Comparison of ENCODE assay signal across 25 cellular contexts in genomic region chr13:91747164-91747563, GRCh38.
DNase-seq lines count a peak whose midpoint lies in the region; ATAC-seq and TF ChIP-seq lines count a peak whose summit lies in the region.
"Had no signal": no experiment of that assay in that cellular context is flagged by ENCODE, and none has a peak within 500 bp of the region (broad histone marks: within the 10 kb centered on the region; RNA-seq: fewer than 3 reads in every experiment).

No MANE protein-coding gene starts in this region.

- H3K36me3 ChIP-seq in BE2C = no peaks in the 10 kb centered on the region
- H3K36me3 ChIP-seq: MG63 had no signal

- H3K27me3 ChIP-seq in BE2C = no peaks in the 10 kb centered on the region
- H3K27me3 ChIP-seq: MG63 had no signal

- peak overlapping the region; percentile 8 for H3K4me3 Mint-ChIP-seq in neural crest cell
- H3K4me3 Mint-ChIP-seq: B cell; CD14-positive monocyte; CD8-positive, alpha-beta memory T cell; T-helper 17 cell had no signal

- DNase-seq in BE2C (peak; percentile 25), HuH-7 (ENCODE audit: low spot score) (peak; percentile 4), globus pallidus (ENCODE audit: low spot score) (peak; percentile 13), neural crest cell (ENCODE audit: low read depth, low spot score) (no peak), NCI-H187 (lab: John Stamatoyannopoulos, UW) (no peak), GM19238 (ENCODE audit: insufficient read length, low spot score) (no peak)
- DNase-seq: CD8-positive, alpha-beta memory T cell; DMS53; KG1; MG63; NCI-H1694 treated with DMSO at 0.1 percent for 48 hours; NCI-H2171 treated with DMSO at 0.1 percent for 48 hours; NCI-H345; NCI-H510A treated with DMSO at 0.1 percent for 48 hours; NCI-H82; NK-92 treated with Interleukin-12 subunit alpha and Interleukin-12 subunit beta, amount 100 ng/mL, for 24 hours; PC-3; T-helper 17 cell had no signal

- no peaks in the 10 kb centered on the region for H3K27me3 Mint-ChIP-seq in neural crest cell (ENCODE audit: low read depth)
- H3K27me3 Mint-ChIP-seq: B cell; CD8-positive, alpha-beta memory T cell; T-helper 17 cell had no signal

- no peak for TF ChIP-seq CTCF in BE2C (IDR thresholded peaks at IDR 0.05; ENCODE audit: low read depth, low read length)
- TF ChIP-seq CTCF in neural crest cell (conservative IDR thresholded peaks at IDR 0.05) = no peak

- ATAC-seq in GM18907 (IDR thresholded peaks at IDR 0.05; ENCODE audit: unreplicated experiment) (no peak), GM19035 (IDR thresholded peaks at IDR 0.05; ENCODE audit: unreplicated experiment) (no peak)
- ATAC-seq: A549, HCT116, PC-3, SK-N-SH treated with all-trans-retinoic acid at 6 μM for 48 hours, T-helper 17 cell had no signal

- no peaks in the 10 kb centered on the region for H3K9me3 ChIP-seq in BE2C
- H3K9me3 ChIP-seq: A549, MG63 had no signal

- H3K9me3 Mint-ChIP-seq in neural crest cell = peaks cover 5% of the 10 kb centered on the region

- H3K4me3 ChIP-seq in BE2C (ENCODE audit: low read depth, low read length) = no peak overlapping the region
- H3K4me3 ChIP-seq: A549, MG63 had no signal

- H3K4me1 Mint-ChIP-seq in neural crest cell = peaks cover 35% of the 10 kb centered on the region
- H3K4me1 Mint-ChIP-seq: B cell; CD14-positive monocyte; CD8-positive, alpha-beta memory T cell; T-helper 17 cell had no signal

- H3K27ac Mint-ChIP-seq in neural crest cell (ENCODE audit: unreplicated experiment) = peak overlapping the region; percentile 72
- H3K27ac Mint-ChIP-seq: B cell; CD14-positive monocyte; CD8-positive, alpha-beta memory T cell; T-helper 17 cell had no signal

- peaks cover 4% of the 10 kb centered on the region for H3K36me3 Mint-ChIP-seq in neural crest cell (ENCODE audit: low read depth)
- H3K36me3 Mint-ChIP-seq: CD14-positive monocyte; CD8-positive, alpha-beta memory T cell had no signal

- H3K4me1 ChIP-seq in BE2C = peaks cover 18% of the 10 kb centered on the region; the same call in 1 of the 2 replicates
- H3K4me1 ChIP-seq: A549 had no signal

Comparison
In these comparisons a context has a peak if more than half of its experiments do, and no peak if none do; other contexts are left out.
1. DNase-seq: peak in BE2C (single experiment), HuH-7 (single experiment) and globus pallidus (single experiment); none in neural crest cell (single experiment), NCI-H187 (0 of 2) and GM19238 (single experiment).